ENCODE assay signal across 25 cellular contexts in the genomic region with DNA sequence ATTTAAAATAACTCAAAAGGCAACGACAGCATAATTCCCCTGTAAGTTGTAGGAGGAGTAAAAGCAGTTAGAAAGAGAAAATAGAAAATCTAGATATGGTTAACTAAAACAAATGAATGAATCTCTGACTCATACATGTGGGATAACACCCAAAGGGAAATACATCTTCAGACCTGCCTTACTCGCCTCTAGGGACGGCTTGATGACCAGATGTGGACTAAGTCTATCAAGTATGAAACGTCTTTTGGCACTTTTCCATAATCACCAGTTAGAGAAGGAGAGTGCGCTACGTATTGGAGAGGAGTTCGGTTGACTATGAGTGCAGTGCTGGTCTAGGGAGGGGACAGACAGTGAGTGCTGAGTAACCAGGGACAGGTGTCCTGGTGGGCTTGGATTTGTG.
"Had no signal": no experiment of that assay in that cellular context is flagged by ENCODE, and none has a peak within 500 bp of the region (broad histone marks: within the 10 kb centered on the region; RNA-seq: fewer than 3 reads in every experiment).

No MANE protein-coding gene starts in this region.

- H3K4me2 ChIP-seq: hepatocyte, neural progenitor cell had no signal

- FAIRE-seq: endothelial cell of umbilical vein, kidney had no signal

- H3K27ac Mint-ChIP-seq: naive thymus-derived CD4-positive, alpha-beta T cell; nephron; neural progenitor cell; stimulated activated naive B cell treated with anti-CD40 and anti-IgM and Interleukin-4, amounts not matched to agents 10 μg/mL and 1 μg/mL and 100 μg/mL, for 72 hours; stimulated activated naive CD8-positive, alpha-beta T cell treated with anti-CD3 and anti-CD28 coated beads, Interleukin-15, Interleukin-2, amounts not matched to agents 100 ng/mL and 50 ng/mL, for 24 hours had no signal

- H3K9ac ChIP-seq: neural progenitor cell had no signal

- ATAC-seq: gastrocnemius medialis; left cardiac atrium; left lung; psoas muscle; right cardiac atrium; stimulated activated naive B cell treated with anti-CD40 and anti-IgM and Interleukin-4, amounts not matched to agents 10 μg/mL and 1 μg/mL and 100 μg/mL, for 72 hours had no signal

- H3K4me3 ChIP-seq: coronary artery, esophagus squamous epithelium, gastrocnemius medialis, heart left ventricle, hepatocyte, left lung, neural progenitor cell, psoas muscle, sigmoid colon, suprapubic skin, transverse colon, vagina had no signal

- H3K9me3 ChIP-seq: esophagus squamous epithelium, gastrocnemius medialis, heart left ventricle, left lung, psoas muscle, sigmoid colon, suprapubic skin, transverse colon, vagina had no signal

- H3K4me1 Mint-ChIP-seq: naive thymus-derived CD4-positive, alpha-beta T cell; nephron; neural progenitor cell; stimulated activated naive B cell treated with anti-CD40 and anti-IgM and Interleukin-4, amounts not matched to agents 10 μg/mL and 1 μg/mL and 100 μg/mL, for 72 hours had no signal

- H3K27me3 ChIP-seq: transverse colon, vagina had no signal

- H3K4me3 Mint-ChIP-seq: naive thymus-derived CD4-positive, alpha-beta T cell; nephron; neural progenitor cell; stimulated activated naive B cell treated with anti-CD40 and anti-IgM and Interleukin-4, amounts not matched to agents 10 μg/mL and 1 μg/mL and 100 μg/mL, for 72 hours; stimulated activated naive CD8-positive, alpha-beta T cell treated with anti-CD3 and anti-CD28 coated beads, Interleukin-15, Interleukin-2, amounts not matched to agents 100 ng/mL and 50 ng/mL, for 24 hours had no signal

- H3K79me2 ChIP-seq: hepatocyte had no signal

- H3K27ac ChIP-seq: coronary artery, esophagus squamous epithelium, gastrocnemius medialis, heart left ventricle, hepatocyte, left lung, neural progenitor cell, psoas muscle, sigmoid colon, suprapubic skin, transverse colon, vagina had no signal

- H3K36me3 ChIP-seq: esophagus squamous epithelium, gastrocnemius medialis, heart left ventricle, left lung, neural progenitor cell, sigmoid colon, suprapubic skin, transverse colon, vagina had no signal

- H3K9me3 Mint-ChIP-seq: nephron; neural progenitor cell; stimulated activated naive CD8-positive, alpha-beta T cell treated with anti-CD3 and anti-CD28 coated beads, Interleukin-15, Interleukin-2, amounts not matched to agents 100 ng/mL and 50 ng/mL, for 24 hours had no signal

- DNase-seq: dermis blood vessel endothelial cell; effector memory CD4-positive, alpha-beta T cell; erythroblast; esophagus squamous epithelium; gastrocnemius medialis; heart left ventricle; kidney; left cardiac atrium; left lung; mesendoderm; midbrain; naive thymus-derived CD4-positive, alpha-beta T cell; psoas muscle; right cardiac atrium; sigmoid colon; stimulated activated naive B cell treated with anti-CD40 and anti-IgM and Interleukin-4, amounts not matched to agents 10 μg/mL and 1 μg/mL and 100 μg/mL, for 72 hours; transverse colon had no signal

- H3K4me1 ChIP-seq: esophagus squamous epithelium, gastrocnemius medialis, heart left ventricle, left lung, psoas muscle, sigmoid colon, suprapubic skin, transverse colon, vagina had no signal

- H2AFZ ChIP-seq: hepatocyte, neural progenitor cell had no signal

- H3K36me3 Mint-ChIP-seq: naive thymus-derived CD4-positive, alpha-beta T cell; neural progenitor cell; stimulated activated naive B cell treated with anti-CD40 and anti-IgM and Interleukin-4, amounts not matched to agents 10 μg/mL and 1 μg/mL and 100 μg/mL, for 72 hours had no signal
